In the genomic region with DNA sequence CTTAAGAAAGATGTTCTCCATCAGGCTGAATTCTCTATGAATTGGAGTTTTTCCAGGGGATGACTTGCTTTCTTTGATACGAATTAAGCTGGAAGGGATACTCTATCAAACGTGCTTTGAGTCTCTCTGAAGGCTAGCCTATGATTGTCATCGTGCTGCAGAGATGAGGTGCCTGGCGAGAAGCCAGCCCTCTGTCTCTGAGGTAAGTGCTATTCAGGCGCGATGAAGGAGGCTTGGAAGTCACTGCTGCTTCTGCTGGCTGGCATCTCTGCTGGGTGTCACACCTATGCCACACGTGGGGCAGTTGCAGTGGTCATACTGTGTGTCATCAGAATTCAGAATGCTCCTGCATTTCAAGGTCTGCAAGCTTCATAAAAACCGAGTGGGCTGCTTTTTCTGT, we compare ENCODE assay signal across 25 cellular contexts.
DNase-seq lines count a peak whose midpoint lies in the region; ATAC-seq lines count a peak whose summit lies in the region.
"Had no signal": no experiment of that assay in that cellular context is flagged by ENCODE, and none has a peak within 500 bp of the region (broad histone marks: within the 10 kb centered on the region; RNA-seq: fewer than 3 reads in every experiment).

No MANE protein-coding gene starts in this region.

- DNase-seq in NCI-H2171 treated with DMSO at 0.1 percent for 48 hours (lab: John Stamatoyannopoulos, UW) = peak; percentile 2
- DNase-seq in NCI-H2171 (lab: John Stamatoyannopoulos, UW) = no peak
- peak; percentile 54 for DNase-seq in DMS79 treated with DMSO at 0.1 percent for 48 hours (lab: John Stamatoyannopoulos, UW)
- peak; percentile 28 for DNase-seq in NCI-H128 (lab: John Stamatoyannopoulos, UW; ENCODE audit: unreplicated experiment)
- peak; percentile 25 for DNase-seq in kidney tubule cell (ENCODE audit: low spot score)
- DNase-seq in NCI-H446 treated with DMSO at 0.1 percent for 48 hours (lab: John Stamatoyannopoulos, UW) = no peak
- DNase-seq: activated CD4-positive, alpha-beta T cell treated with anti-CD3 and anti-CD28 coated beads, Interleukin-2, amount 50 U/mL, for 4 hours; activated CD8-positive, alpha-beta memory T cell treated with anti-CD3 and anti-CD28 coated beads, Interleukin-2, amount 10 ng/mL, durations not matched to agents 7 days and 5 days; activated gamma-delta T cell; activated naive CD8-positive, alpha-beta T cell treated with anti-CD3 and anti-CD28 coated beads for 36 hours; activated T-cell treated with anti-CD3 and anti-CD28 coated beads, Interleukin-2, amount 50 U/mL, for 4 hours; CD4-positive, alpha-beta memory T cell; effector memory CD4-positive, alpha-beta T cell; Kasumi-1; left ventricle myocardium inferior; NCI-H1694 treated with DMSO at 0.1 percent for 48 hours; NCI-H446; OCI-M1; stimulated activated CD4-positive, alpha-beta T cell treated with anti-CD3 and anti-CD28 coated beads, Interleukin-12 subunit alpha, Interleukin-12 subunit beta, amount 100 ng/mL, for 4 hours; stimulated activated CD4-positive, alpha-beta T cell treated with anti-CD3 and anti-CD28 coated beads, Interleukin-2, amount 100 ng/mL, for 48 hours; stimulated activated naive CD8-positive, alpha-beta T cell treated with anti-CD3 and anti-CD28 coated beads, Interleukin-15, amount 100 ng/mL, for 72 hours; T-helper 17 cell had no signal

- ATAC-seq in HG03378 (IDR thresholded peaks at IDR 0.05; ENCODE audit: unreplicated experiment) = no peak
- ATAC-seq: activated CD4-positive, CD25-positive, alpha-beta regulatory T cell treated with anti-CD3 and anti-CD28 coated beads, Interleukin-2, amount 50 U/mL, for 24 hours; activated CD8-positive, alpha-beta memory T cell treated with anti-CD3 and anti-CD28 coated beads, Interleukin-2, amount 10 ng/mL, durations not matched to agents 7 days and 5 days; activated T-cell treated with anti-CD3 and anti-CD28 coated beads, Interleukin-2, amount 50 U/mL, for 4 hours; sciatic nerve; stimulated activated naive CD8-positive, alpha-beta T cell treated with anti-CD3 and anti-CD28 coated beads, Interleukin-15, amount 100 ng/mL, for 72 hours; T-helper 17 cell had no signal

Comparison
In these comparisons a context has a peak if more than half of its experiments do, and no peak if none do; other contexts are left out.
1. DNase-seq: peak in NCI-H2171 treated with DMSO at 0.1 percent for 48 hours (single experiment), DMS79 treated with DMSO at 0.1 percent for 48 hours (single experiment), NCI-H128 (single experiment) and kidney tubule cell (single experiment); none in NCI-H2171 (single experiment) and NCI-H446 treated with DMSO at 0.1 percent for 48 hours (single experiment).